In the genomic region with DNA sequence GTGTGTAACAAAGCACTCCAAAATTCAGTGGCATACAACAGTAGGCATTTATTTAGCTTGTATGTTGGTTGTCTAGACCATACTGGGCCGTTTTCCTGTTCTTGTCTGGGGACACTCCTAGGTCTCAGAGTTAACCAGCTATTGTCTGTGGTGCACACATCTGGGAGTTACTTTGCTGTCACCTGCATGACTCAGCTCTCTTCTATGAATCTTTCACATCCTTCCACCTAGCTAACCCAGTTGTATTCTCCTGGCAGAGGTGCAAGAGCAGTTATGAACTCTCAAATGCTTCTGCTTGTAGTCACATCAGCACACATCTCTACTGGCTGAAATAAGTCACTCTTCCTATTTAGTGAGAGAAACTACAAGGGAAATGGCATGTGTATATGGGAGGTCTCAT, we compare ENCODE assay signal across 23 cellular contexts.
"Had no signal": no experiment of that assay in that cellular context is flagged by ENCODE, and none has a peak within 500 bp of the region (broad histone marks: within the 10 kb centered on the region; RNA-seq: fewer than 3 reads in every experiment).

No MANE protein-coding gene starts in this region.

- H3K4me3 ChIP-seq: K562 had no signal

- H3K4me2 ChIP-seq: KMS-11, SK-N-SH had no signal

- ATAC-seq: K562, Panc1, T-cell had no signal

- H3K27me3 Mint-ChIP-seq: T-cell had no signal

- H3K4me3 Mint-ChIP-seq: IgD-negative memory B cell, T-cell had no signal

- H3K36me3 Mint-ChIP-seq: IgD-negative memory B cell, T-cell had no signal

- H3K9me3 ChIP-seq: SK-N-SH had no signal

- H3K27ac Mint-ChIP-seq: IgD-negative memory B cell, T-cell had no signal

- H3K4me1 Mint-ChIP-seq: IgD-negative memory B cell, T-cell had no signal

- H3K27ac ChIP-seq: HL-60, KMS-11, RWPE1 had no signal

- H3K9me2 ChIP-seq: SK-N-SH had no signal

- DNase-seq: Kasumi-1, NCI-H1092, NCI-H1105 treated with DMSO at 0.1 percent for 48 hours, NCI-H1417 treated with DMSO at 0.1 percent for 48 hours, NCI-H146, NCI-H1694 treated with DMSO at 0.1 percent for 48 hours, NCI-H1930, NCI-H2081, NCI-H2107, NCI-H2227 treated with DMSO at 0.1 percent for 48 hours, NCI-H524, NCI-H526 treated with DMSO at 0.1 percent for 48 hours, NCI-H748 treated with DMSO at 0.1 percent for 48 hours, SHP77, SK-N-SH, SW 1271, T-cell had no signal

- H3K9me3 Mint-ChIP-seq: T-cell had no signal

- H3K9ac ChIP-seq: KMS-11, SK-N-SH had no signal
